Comparison of ENCODE assay signal across 1 cellular context in genomic region chr5:181035991-181036815, GRCh38.
TF ChIP-seq lines count a peak whose summit lies in the region.

No MANE protein-coding gene starts in this region.

TF ChIP-seq in GM23338, 12 proteins besides CTCF, POLR2A, EP300 and RAD21 (continued from another document):
- TF ChIP-seq, protein P1, sequence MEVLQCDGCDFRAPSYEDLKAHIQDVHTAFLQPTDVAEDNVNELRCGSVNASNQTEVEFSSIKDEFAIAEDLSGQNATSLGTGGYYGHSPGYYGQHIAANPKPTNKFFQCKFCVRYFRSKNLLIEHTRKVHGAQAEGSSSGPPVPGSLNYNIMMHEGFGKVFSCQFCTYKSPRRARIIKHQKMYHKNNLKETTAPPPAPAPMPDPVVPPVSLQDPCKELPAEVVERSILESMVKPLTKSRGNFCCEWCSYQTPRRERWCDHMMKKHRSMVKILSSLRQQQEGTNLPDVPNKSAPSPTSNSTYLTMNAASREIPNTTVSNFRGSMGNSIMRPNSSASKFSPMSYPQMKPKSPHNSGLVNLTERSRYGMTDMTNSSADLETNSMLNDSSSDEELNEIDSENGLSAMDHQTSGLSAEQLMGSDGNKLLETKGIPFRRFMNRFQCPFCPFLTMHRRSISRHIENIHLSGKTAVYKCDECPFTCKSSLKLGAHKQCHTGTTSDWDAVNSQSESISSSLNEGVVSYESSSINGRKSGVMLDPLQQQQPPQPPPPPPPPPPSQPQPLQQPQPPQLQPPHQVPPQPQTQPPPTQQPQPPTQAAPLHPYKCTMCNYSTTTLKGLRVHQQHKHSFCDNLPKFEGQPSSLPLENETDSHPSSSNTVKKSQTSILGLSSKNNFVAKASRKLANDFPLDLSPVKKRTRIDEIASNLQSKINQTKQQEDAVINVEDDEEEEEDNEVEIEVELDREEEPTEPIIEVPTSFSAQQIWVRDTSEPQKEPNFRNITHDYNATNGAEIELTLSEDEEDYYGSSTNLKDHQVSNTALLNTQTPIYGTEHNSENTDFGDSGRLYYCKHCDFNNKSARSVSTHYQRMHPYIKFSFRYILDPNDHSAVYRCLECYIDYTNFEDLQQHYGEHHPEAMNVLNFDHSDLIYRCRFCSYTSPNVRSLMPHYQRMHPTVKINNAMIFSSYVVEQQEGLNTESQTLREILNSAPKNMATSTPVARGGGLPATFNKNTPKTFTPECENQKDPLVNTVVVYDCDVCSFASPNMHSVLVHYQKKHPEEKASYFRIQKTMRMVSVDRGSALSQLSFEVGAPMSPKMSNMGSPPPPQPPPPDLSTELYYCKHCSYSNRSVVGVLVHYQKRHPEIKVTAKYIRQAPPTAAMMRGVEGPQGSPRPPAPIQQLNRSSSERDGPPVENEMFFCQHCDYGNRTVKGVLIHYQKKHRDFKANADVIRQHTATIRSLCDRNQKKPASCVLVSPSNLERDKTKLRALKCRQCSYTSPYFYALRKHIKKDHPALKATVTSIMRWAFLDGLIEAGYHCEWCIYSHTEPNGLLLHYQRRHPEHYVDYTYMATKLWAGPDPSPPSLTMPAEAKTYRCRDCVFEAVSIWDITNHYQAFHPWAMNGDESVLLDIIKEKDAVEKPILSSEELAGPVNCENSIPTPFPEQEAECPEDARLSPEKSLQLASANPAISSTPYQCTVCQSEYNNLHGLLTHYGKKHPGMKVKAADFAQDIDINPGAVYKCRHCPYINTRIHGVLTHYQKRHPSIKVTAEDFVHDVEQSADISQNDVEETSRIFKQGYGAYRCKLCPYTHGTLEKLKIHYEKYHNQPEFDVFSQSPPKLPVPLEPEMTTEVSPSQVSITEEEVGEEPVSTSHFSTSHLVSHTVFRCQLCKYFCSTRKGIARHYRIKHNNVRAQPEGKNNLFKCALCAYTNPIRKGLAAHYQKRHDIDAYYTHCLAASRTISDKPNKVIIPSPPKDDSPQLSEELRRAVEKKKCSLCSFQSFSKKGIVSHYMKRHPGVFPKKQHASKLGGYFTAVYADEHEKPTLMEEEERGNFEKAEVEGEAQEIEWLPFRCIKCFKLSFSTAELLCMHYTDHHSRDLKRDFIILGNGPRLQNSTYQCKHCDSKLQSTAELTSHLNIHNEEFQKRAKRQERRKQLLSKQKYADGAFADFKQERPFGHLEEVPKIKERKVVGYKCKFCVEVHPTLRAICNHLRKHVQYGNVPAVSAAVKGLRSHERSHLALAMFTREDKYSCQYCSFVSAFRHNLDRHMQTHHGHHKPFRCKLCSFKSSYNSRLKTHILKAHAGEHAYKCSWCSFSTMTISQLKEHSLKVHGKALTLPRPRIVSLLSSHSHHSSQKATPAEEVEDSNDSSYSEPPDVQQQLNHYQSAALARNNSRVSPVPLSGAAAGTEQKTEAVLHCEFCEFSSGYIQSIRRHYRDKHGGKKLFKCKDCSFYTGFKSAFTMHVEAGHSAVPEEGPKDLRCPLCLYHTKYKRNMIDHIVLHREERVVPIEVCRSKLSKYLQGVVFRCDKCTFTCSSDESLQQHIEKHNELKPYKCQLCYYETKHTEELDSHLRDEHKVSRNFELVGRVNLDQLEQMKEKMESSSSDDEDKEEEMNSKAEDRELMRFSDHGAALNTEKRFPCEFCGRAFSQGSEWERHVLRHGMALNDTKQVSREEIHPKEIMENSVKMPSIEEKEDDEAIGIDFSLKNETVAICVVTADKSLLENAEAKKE (CRISPR knock-in tag; IDR thresholded peaks at IDR 0.05), result no peak
- no peak for TF ChIP-seq STAT1 (IDR thresholded peaks at IDR 0.05; ENCODE audit: unreplicated experiment)
